8 cellular contexts compared by ENCODE assay signal in genomic region chr1:32540589-32540988, GRCh38. TPM values are rescaled to one million over a fixed set of nuclear protein-coding genes. Genes with fewer than 3 reads are reported as not detected.
A peak's percentile ranks its signal among the peaks of the same experiment; 100 is the strongest.
DNase-seq lines count a peak whose midpoint lies in the region; ATAC-seq and TF ChIP-seq lines count a peak whose summit lies in the region.

No MANE protein-coding gene starts in this region.

- no peak overlapping the region for H3K27ac Mint-ChIP-seq in activated T-cell treated with anti-CD3 and anti-CD28 coated beads, Interleukin-2, amount 50 U/mL, for 72 hours

- H3K27me3 ChIP-seq in thyroid gland, result no peaks in the 10 kb centered on the region

- no peak for ATAC-seq in activated T-cell treated with anti-CD3 and anti-CD28 coated beads, Interleukin-2, amount 50 U/mL, for 72 hours (replicated peaks in 1 of 2)
- ATAC-seq in HG03439 (IDR thresholded peaks at IDR 0.05; ENCODE audit: unreplicated experiment), result no peak

- 47 to 69% methylated on average over 2 of the region's 2 CpGs for WGBS in thyroid gland, 2 donors

- no peaks in the 10 kb centered on the region for H3K9me3 Mint-ChIP-seq in activated T-cell treated with anti-CD3 and anti-CD28 coated beads, Interleukin-2, amount 50 U/mL, for 72 hours

- no peaks in the 10 kb centered on the region for H3K36me3 ChIP-seq in thyroid gland

- H3K27me3 Mint-ChIP-seq in activated T-cell treated with anti-CD3 and anti-CD28 coated beads, Interleukin-2, amount 50 U/mL, for 72 hours (ENCODE audit: low read depth), result peaks cover 70% of the 10 kb centered on the region

- intact Hi-C loops in thyroid gland (cut with DNase I), result no loop called here

- H3K36me3 Mint-ChIP-seq in activated T-cell treated with anti-CD3 and anti-CD28 coated beads, Interleukin-2, amount 50 U/mL, for 72 hours (ENCODE audit: insufficient read depth in 2 of 2), result peaks cover 5% of the 10 kb centered on the region in 2 donors

- peaks cover 12% of the 10 kb centered on the region for H3K4me1 Mint-ChIP-seq in activated T-cell treated with anti-CD3 and anti-CD28 coated beads, Interleukin-2, amount 50 U/mL, for 72 hours (ENCODE audit: low read depth)

- DNase-seq in activated T-cell treated with anti-CD3 and anti-CD28 coated beads, Interleukin-2, amount 50 U/mL, for 72 hours, result no peak
- DNase-seq in activated T-cell treated with anti-CD3 and anti-CD28 coated beads for 4 hours (no peak), SK-N-DZ (ENCODE audit: low spot score) (peak; percentile 24), foreskin fibroblast (no peak), thyroid gland (no peak), NCI-H1694 (lab: John Stamatoyannopoulos, UW) (no peak), NCI-H446 treated with DMSO at 0.1 percent for 48 hours (lab: John Stamatoyannopoulos, UW) (no peak)

- no peak for TF ChIP-seq POLR2A in thyroid gland (IDR thresholded peaks at IDR 0.05)

- H3K4me3 Mint-ChIP-seq in activated T-cell treated with anti-CD3 and anti-CD28 coated beads, Interleukin-2, amount 50 U/mL, for 72 hours, result peak overlapping the region; percentile 81 to 90

- TF ChIP-seq CTCF in foreskin fibroblast (IDR thresholded peaks at IDR 0.05; ENCODE audit: low read depth, low read length), result no peak
- TF ChIP-seq CTCF in thyroid gland (IDR thresholded peaks at IDR 0.05), result no peak

- H3K27ac ChIP-seq in thyroid gland, result no peak overlapping the region

- H3K4me3 ChIP-seq in foreskin fibroblast (ENCODE audit: low read depth in 1 of 2, low read length in 2 of 2), result peak overlapping the region; percentile 69 to 72
- H3K4me3 ChIP-seq in thyroid gland (replicated peaks in 1 of 3), result peak overlapping the region in 2 of 3 donors; percentile 42 to 44

- no peaks in the 10 kb centered on the region for H3K9me3 ChIP-seq in thyroid gland

- H3K4me1 ChIP-seq in thyroid gland, result peaks cover 0 to 9% of the 10 kb centered on the region in 2 donors

RNA-seq across cellular contexts. Expression of gene ZBTB8A, which starts 1.4 kb away (rescaled TPM):
- 1 to 10 TPM in 1 of 2 donors, under 1 TPM in 1; 0.56 to 1.8 TPM for total RNA-seq in activated T-cell treated with anti-CD3 and anti-CD28 coated beads, Interleukin-2, amount 50 U/mL, for 72 hours
- 2.6 and 2.7 TPM in 2 replicates for polyA plus RNA-seq in SK-N-DZ (2014; cell fraction: cytosol; rRNA removed)
- 1.9 and 3.2 TPM in 2 replicates for polyA plus RNA-seq in SK-N-DZ (2014; cell fraction: nucleus; rRNA removed)
- total RNA-seq in thyroid gland, result 10 to 100 TPM; 10.6 to 20.6 (median 12.6) TPM

Comparison
In these comparisons a context has a peak if more than half of its experiments do, and no peak if none do; other contexts are left out.
1. RNA of gene ZBTB8A, which starts 1.4 kb away (total RNA-seq): 10.6 to 20.6 TPM in thyroid gland; 0.56 to 1.8 TPM in activated T-cell treated with anti-CD3 and anti-CD28 coated beads, Interleukin-2, amount 50 U/mL, for 72 hours; every median in the first group is over 4 times any median in the second.